In the genomic region with DNA sequence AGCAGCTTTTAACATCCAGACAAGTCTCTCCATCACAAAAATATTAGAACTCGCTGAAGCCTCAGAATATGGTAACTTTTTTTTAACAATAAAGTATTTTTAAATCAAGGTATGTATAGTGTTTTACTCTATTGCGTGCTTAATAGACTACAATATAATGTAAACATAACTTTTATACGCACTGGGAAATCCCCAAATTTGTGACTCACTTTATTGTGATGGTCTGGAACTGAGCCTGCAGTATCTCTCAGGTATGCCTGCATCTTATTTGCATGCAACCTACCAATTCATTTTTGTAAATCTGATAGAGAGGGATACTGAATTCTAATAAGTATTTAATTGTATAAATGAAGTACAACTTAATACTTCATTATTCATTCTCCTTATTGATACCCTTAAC, we compare ENCODE assay signal across 18 cellular contexts.
DNase-seq lines count a peak whose midpoint lies in the region; ATAC-seq, FAIRE-seq and TF ChIP-seq lines count a peak whose summit lies in the region.
"Had no signal": no experiment of that assay in that cellular context is flagged by ENCODE, and none has a peak within 500 bp of the region (broad histone marks: within the 10 kb centered on the region; RNA-seq: fewer than 3 reads in every experiment).

No MANE protein-coding gene starts in this region.

- TF ChIP-seq CTCF in PC-3 (conservative IDR thresholded peaks at IDR 0.05; ENCODE audit: low read depth, low read length) (no peak), bronchial epithelial cell (IDR thresholded peaks at IDR 0.05; ENCODE audit: insufficient read depth, low read length, severe bottlenecking) (no peak), type B pancreatic cell (conservative IDR thresholded peaks at IDR 0.05) (no peak)

- intact Hi-C loops in PC-3 (cut with micrococcal nuclease) = no loop called here

- DNase-seq in ELR (ENCODE audit: low read depth) (peak; percentile 65), PC-3 (peak; percentile 93), bronchial epithelial cell (ENCODE audit: low read depth) (peak; percentile 44), glomerular visceral epithelial cell (ENCODE audit: extremely low spot score) (peak; percentile 3), Karpas-422 (no peak), type B pancreatic cell (ENCODE audit: extremely low spot score, unreplicated experiment) (no peak)
- DNase-seq in activated CD4-positive, alpha-beta T cell treated with anti-CD3 and anti-CD28 coated beads, Interleukin-2, amount 50 U/mL, for 4 hours = no peak
- DNase-seq: C1 segment of cervical spinal cord; Caco-2; CD8-positive, alpha-beta T cell; DMS153; DND-41; EL; GF-D8; H9 had no signal

- H3K4me1 ChIP-seq in PC-3 (ENCODE audit: insufficient read depth, low read length) (peaks cover 13% of the 10 kb centered on the region), Karpas-422 (ENCODE audit: low read length) (no peaks in the 10 kb centered on the region)
- H3K4me1 ChIP-seq: Caco-2 had no signal

- peak; percentile 97 for ATAC-seq in PC-3
- ATAC-seq: CD8-positive, alpha-beta T cell; HCT116 had no signal

- H3K4me2 ChIP-seq in PC-3 (ENCODE audit: low read length) = peak overlapping the region; percentile 30
- no peak overlapping the region for H3K4me2 ChIP-seq in Karpas-422 (ENCODE audit: low read depth, low read length, poor library complexity, severe bottlenecking)

- BruUV-seq in PC-3 (replicated peaks; lab: Mats Ljungman, UMichigan) = no TSS peak

- no peaks in the 10 kb centered on the region for H3K36me3 ChIP-seq in PC-3 (ENCODE audit: low read depth, low read length)
- H3K36me3 ChIP-seq in bronchial epithelial cell (ENCODE audit: control insufficient read depth, insufficient read depth, low read length) = no peaks in the 10 kb centered on the region
- H3K36me3 ChIP-seq in Karpas-422 (ENCODE audit: insufficient read depth, low read length) = no peaks in the 10 kb centered on the region

- H4K20me1 ChIP-seq in PC-3 (ENCODE audit: low read length) (no peaks in the 10 kb centered on the region), Karpas-422 (ENCODE audit: insufficient read depth, low read depth, low read length) (no peaks in the 10 kb centered on the region)

- no peak overlapping the region for H3K4me3 ChIP-seq in PC-3 (ENCODE audit: low read length)
- H3K4me3 ChIP-seq in bronchial epithelial cell (ENCODE audit: low read depth, low read length) = no peak overlapping the region
- no peak overlapping the region for H3K4me3 ChIP-seq in Karpas-422 (ENCODE audit: low read length)

- H2AFZ ChIP-seq in PC-3 (ENCODE audit: low read length) (0 out of 2 replicates have a peak overlapping the region, but pooled peaks have one; percentile 8), Karpas-422 (ENCODE audit: low read length) (no peak overlapping the region)

- no peaks in the 10 kb centered on the region for H3K9me3 Mint-ChIP-seq in type B pancreatic cell
- H3K9me3 Mint-ChIP-seq: CD8-positive, alpha-beta T cell; H9 had no signal

- H3K9ac ChIP-seq in PC-3 (ENCODE audit: low read length) = peak overlapping the region; percentile 29
- H3K9ac ChIP-seq in Karpas-422 (ENCODE audit: low read length) = no peak overlapping the region

- CTCF ChIA-PET in PC-3 (lab: Charles Lee) = no interaction called here

- H3K9me2 ChIP-seq in PC-3 (replicated peaks; ENCODE audit: low read length) (no peaks in the 10 kb centered on the region), Karpas-422 (replicated peaks; ENCODE audit: insufficient read depth, low read length) (no peaks in the 10 kb centered on the region; the same call in 1 of the 2 replicates)

- H3K4me3 Mint-ChIP-seq in type B pancreatic cell = no peak overlapping the region
- H3K4me3 Mint-ChIP-seq: CD8-positive, alpha-beta T cell; H9 had no signal

- H3K9me3 ChIP-seq in PC-3 (ENCODE audit: low read length) = no peaks in the 10 kb centered on the region
- H3K9me3 ChIP-seq in Karpas-422 (ENCODE audit: low read length) = peaks cover 31% of the 10 kb centered on the region
- H3K9me3 ChIP-seq: Caco-2 had no signal

- H3F3A ChIP-seq in PC-3 (ENCODE audit: low read length, unreplicated experiment) = no peaks in the 10 kb centered on the region

- peaks cover 7% of the 10 kb centered on the region for H3K36me3 Mint-ChIP-seq in type B pancreatic cell
- H3K36me3 Mint-ChIP-seq: CD8-positive, alpha-beta T cell had no signal

- H3K27ac Mint-ChIP-seq in type B pancreatic cell = no peak overlapping the region
- H3K27ac Mint-ChIP-seq: CD8-positive, alpha-beta T cell; H9 had no signal

- H3K27me3 Mint-ChIP-seq in type B pancreatic cell = no peaks in the 10 kb centered on the region

- H3K27me3 ChIP-seq in PC-3 (ENCODE audit: low read length) = no peaks in the 10 kb centered on the region
- no peaks in the 10 kb centered on the region for H3K27me3 ChIP-seq in bronchial epithelial cell (ENCODE audit: control insufficient read depth, insufficient read depth, low read length)
- H3K27me3 ChIP-seq in Karpas-422 (ENCODE audit: low read length) = no peaks in the 10 kb centered on the region

- peak overlapping the region; percentile 48 for H3K27ac ChIP-seq in PC-3 (ENCODE audit: low read length)
- H3K27ac ChIP-seq in Karpas-422 (ENCODE audit: low read length) = no peak overlapping the region

- POLR2A ChIA-PET in PC-3 (lab: Charles Lee; ENCODE audit: unreplicated experiment) = no interaction called here

- H3K79me2 ChIP-seq in PC-3 (ENCODE audit: low read length) = no peaks in the 10 kb centered on the region
- H3K79me2 ChIP-seq in Karpas-422 (ENCODE audit: low read length) = no peaks in the 10 kb centered on the region

- H3K4me1 Mint-ChIP-seq in type B pancreatic cell (ENCODE audit: unreplicated experiment) = no peaks in the 10 kb centered on the region

- no peak for FAIRE-seq in bronchial epithelial cell (lab: Jason Lieb, UNC)
- FAIRE-seq: GM12891, H1 had no signal

Comparison
In these comparisons a context has a peak if more than half of its experiments do, and no peak if none do; other contexts are left out.
1. DNase-seq: peak in ELR (single experiment), PC-3 (single experiment), bronchial epithelial cell (single experiment) and glomerular visceral epithelial cell (single experiment); none in activated CD4-positive, alpha-beta T cell treated with anti-CD3 and anti-CD28 coated beads, Interleukin-2, amount 50 U/mL, for 4 hours (0 of 2), Karpas-422 (single experiment) and type B pancreatic cell (single experiment).